17 cellular contexts compared by ENCODE assay signal in the genomic region with DNA sequence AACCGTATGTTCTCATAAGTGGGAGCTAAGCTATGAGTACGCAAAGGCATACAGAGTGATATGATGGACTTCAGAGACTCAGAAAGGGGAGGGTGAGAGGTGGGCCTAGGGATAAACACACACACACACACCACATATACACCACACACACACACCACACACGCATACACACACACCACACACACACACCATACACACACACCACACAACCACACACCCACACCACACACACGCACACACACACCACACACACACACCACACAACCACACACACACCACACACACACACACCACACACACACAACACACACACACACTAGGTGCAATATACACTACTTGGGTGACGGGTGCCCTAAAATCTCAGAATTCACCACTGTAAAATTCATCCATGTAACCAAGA.
DNase-seq lines count a peak whose midpoint lies in the region; ATAC-seq, FAIRE-seq and TF ChIP-seq lines count a peak whose summit lies in the region.
"Had no signal": no experiment of that assay in that cellular context is flagged by ENCODE, and none has a peak within 500 bp of the region (broad histone marks: within the 10 kb centered on the region; RNA-seq: fewer than 3 reads in every experiment).

No MANE protein-coding gene starts in this region.

- H4K20me1 ChIP-seq in K562 (replicated peaks; ENCODE audit: control insufficient read depth, insufficient read depth, low read length): no peaks in the 10 kb centered on the region; the same call in 1 of the 2 replicates
- H4K20me1 ChIP-seq: BLaER1 treated with 17β-estradiol and CSF1 and Interleukin-3, amounts not matched to agents 10 nM and 100 nM had no signal

- H3K27me3 ChIP-seq in K562 (ENCODE audit: control insufficient read depth in 2 of 2, insufficient read depth in 2 of 2, low read length in 2 of 2) (no peaks in the 10 kb centered on the region; a peak in 1 of 5 replicates), mesenchymal stem cell (ENCODE audit: control insufficient read depth in 1 of 2, insufficient read depth in 1 of 2, low read length in 2 of 2) (no peaks in the 10 kb centered on the region)
- H3K27me3 ChIP-seq: BLaER1 treated with 17β-estradiol and CSF1 and Interleukin-3, amounts not matched to agents 10 nM and 100 nM had no signal

- H2AFZ ChIP-seq in K562 (ENCODE audit: low read depth, low read length) (no peak overlapping the region), mesenchymal stem cell (ENCODE audit: low read depth, low read length) (no peak overlapping the region)
- H2AFZ ChIP-seq: GM23338 had no signal

- H3K79me2 ChIP-seq in K562 (ENCODE audit: control insufficient read depth, insufficient read depth, low read length): no peaks in the 10 kb centered on the region

- no TSS peak for BruUV-seq in K562 (replicated peaks; lab: Mats Ljungman, UMichigan)

- H3K14ac ChIP-seq in mesenchymal stem cell (ENCODE audit: low read length in 2 of 2): peak overlapping the region in 1 of 2 experiments; percentile 98

- H4K8ac ChIP-seq in mesenchymal stem cell (ENCODE audit: low read length): peak overlapping the region; percentile 56

- 79% methylated on average over 5 of the region's 5 CpGs for WGBS in A549 (ENCODE audit: missing lambda C conversion rate)
- WGBS in K562 (ENCODE audit: insufficient coverage, low coverage, missing lambda C conversion rate): 13% methylated on average over 3 of the region's 5 CpGs
- WGBS in mesenchymal stem cell: 91% methylated on average over 5 of the region's 5 CpGs

- H3K4ac ChIP-seq in mesenchymal stem cell (ENCODE audit: low read depth in 1 of 2, low read length in 2 of 2): peak overlapping the region in 1 of 2 experiments; percentile 71

- H3K9ac ChIP-seq in K562 (ENCODE audit: insufficient read depth in 1 of 2, low read depth in 2 of 2, low read length in 2 of 2) (no peak overlapping the region), mesenchymal stem cell (ENCODE audit: low read length) (no peak overlapping the region)
- H3K9ac ChIP-seq: BLaER1 treated with 17β-estradiol and CSF1 and Interleukin-3, amounts not matched to agents 10 nM and 100 nM had no signal

- H2BK12ac ChIP-seq in mesenchymal stem cell (ENCODE audit: low read length in 2 of 2): peak overlapping the region; percentile 90 to 100

- no peaks in the 10 kb centered on the region; the same call in 2 of the 3 replicates for H3K4me1 ChIP-seq in A549
- H3K4me1 ChIP-seq in HEK293 (ENCODE audit: control insufficient read depth, insufficient read depth, low read length): no peaks in the 10 kb centered on the region
- no peaks in the 10 kb centered on the region; a peak in 1 of 5 replicates for H3K4me1 ChIP-seq in K562 (replicated peaks in 1 of 2; ENCODE audit: control insufficient read depth in 2 of 2, insufficient read depth in 2 of 2, low read length in 2 of 2)
- peaks cover 16% of the 10 kb centered on the region for H3K4me1 ChIP-seq in mesenchymal stem cell (ENCODE audit: control insufficient read depth, insufficient read depth, low read depth, low read length)
- H3K4me1 ChIP-seq: BLaER1 treated with 17β-estradiol and CSF1 and Interleukin-3, amounts not matched to agents 10 nM and 100 nM had no signal

- peak; percentile 51 for FAIRE-seq in A549 (lab: Jason Lieb, UNC)
- FAIRE-seq in K562 (lab: Jason Lieb, UNC): peak; percentile 64

- no peak overlapping the region for H3K4me3 ChIP-seq in A549
- no peak overlapping the region for H3K4me3 ChIP-seq in HEK293 (ENCODE audit: low read depth, low read length)
- no peak overlapping the region for H3K4me3 ChIP-seq in K562
- no peak overlapping the region for H3K4me3 ChIP-seq in mesenchymal stem cell (ENCODE audit: insufficient read depth in 1 of 2, low read depth in 1 of 2, low read length in 2 of 2)
- H3K4me3 ChIP-seq: BLaER1 treated with 17β-estradiol and CSF1 and Interleukin-3, amounts not matched to agents 10 nM and 100 nM; GM23338 had no signal

- TF ChIP-seq RAD21 in A549 (conservative IDR thresholded peaks at IDR 0.05 in 1 of 2, IDR thresholded peaks at IDR 0.05 in 1 of 2) (no peak), K562 (CRISPR knock-in tag; conservative IDR thresholded peaks at IDR 0.05 in 1 of 2, IDR thresholded peaks at IDR 0.05 in 1 of 2) (no peak)

- H3K79me1 ChIP-seq in mesenchymal stem cell (replicated peaks; ENCODE audit: low read length, poor library complexity, severe bottlenecking): no peaks in the 10 kb centered on the region

- H3K9me3 ChIP-seq in A549 (no peaks in the 10 kb centered on the region), HEK293 (ENCODE audit: control insufficient read depth, insufficient read depth, low read depth, low read length) (no peaks in the 10 kb centered on the region), K562 (replicated peaks; ENCODE audit: control insufficient read depth, insufficient read depth, low read depth, low read length) (no peaks in the 10 kb centered on the region), mesenchymal stem cell (ENCODE audit: control insufficient read depth, low read length) (no peaks in the 10 kb centered on the region)
- H3K9me3 ChIP-seq: BLaER1 treated with 17β-estradiol and CSF1 and Interleukin-3, amounts not matched to agents 10 nM and 100 nM had no signal

- in situ Hi-C loops in K562 (cut with MboI): loop anchor here (10.0 kb wide), 1 partner anchor 517 kb away; no protein-coding TSS in a partner anchor

- CTCF ChIA-PET in A549 (lab: Yijun Ruan, JAX): interaction anchor here (0.9 to 4.9 kb wide), 7 partner anchors 16 to 567 kb away, joined by 3 to 58 read pairs (median 9); no protein-coding TSS in a partner anchor
- CTCF ChIA-PET in HEK293 (lab: Yijun Ruan, JAX): interaction anchor here (0.6 to 1.4 kb wide), 3 partner anchors 261 to 530 kb away, joined by 3 read pairs; no protein-coding TSS in a partner anchor
- CTCF ChIA-PET in K562 (lab: Yijun Ruan, JAX; ENCODE audit: low intra/inter-chr PET ratio): no interaction called here

- H3K9me1 ChIP-seq in K562 (ENCODE audit: control insufficient read depth, insufficient read depth, low read length): no peaks in the 10 kb centered on the region

- H3K4me2 ChIP-seq in A549 (no peak overlapping the region), K562 (ENCODE audit: insufficient read depth, low read length) (no peak overlapping the region), mesenchymal stem cell (ENCODE audit: low read length, poor library complexity, severe bottlenecking) (no peak overlapping the region)
- H3K4me2 ChIP-seq: BLaER1 treated with 17β-estradiol and CSF1 and Interleukin-3, amounts not matched to agents 10 nM and 100 nM; GM23338 had no signal

- H2AK5ac ChIP-seq in mesenchymal stem cell (ENCODE audit: low read length, severe bottlenecking): peak overlapping the region; percentile 57

- no peak overlapping the region for H2BK5ac ChIP-seq in mesenchymal stem cell (ENCODE audit: low read depth, low read length, poor library complexity, severe bottlenecking)

- TF ChIP-seq EP300 in A549 (IDR thresholded peaks at IDR 0.05) (no peak), K562 (IDR thresholded peaks at IDR 0.05; ENCODE audit: low read length) (no peak)

- no peak for TF ChIP-seq POLR2A in A549 (IDR thresholded peaks at IDR 0.05; ENCODE audit: low read length)
- no peak for TF ChIP-seq POLR2A in K562 (conservative IDR thresholded peaks at IDR 0.05)

- H3K23ac ChIP-seq in mesenchymal stem cell (ENCODE audit: low read length in 2 of 2): peak overlapping the region in 1 of 2 experiments; percentile 43

- H3K36me3 ChIP-seq in HEK293 (ENCODE audit: control insufficient read depth in 2 of 2, insufficient read depth in 1 of 2, low read length in 2 of 2) (no peaks in the 10 kb centered on the region), K562 (ENCODE audit: control insufficient read depth, insufficient read depth, low read length) (no peaks in the 10 kb centered on the region), mesenchymal stem cell (ENCODE audit: control insufficient read depth in 1 of 2, insufficient read depth in 2 of 2, low read depth in 1 of 2, low read length in 2 of 2) (no peaks in the 10 kb centered on the region)
- H3K36me3 ChIP-seq: BLaER1 treated with 17β-estradiol and CSF1 and Interleukin-3, amounts not matched to agents 10 nM and 100 nM had no signal

- H3K27ac ChIP-seq in A549 (peak overlapping the region in 1 of 2 experiments; percentile 41; a peak in 1 of 6 replicates), HEK293 (ENCODE audit: extremely low read depth, low read depth, low read length) (no peak overlapping the region), K562 (ENCODE audit: extremely low read depth, low read depth, low read length) (no peak overlapping the region), mesenchymal stem cell (ENCODE audit: low read length, poor library complexity, severe bottlenecking) (no peak overlapping the region)
- H3K27ac ChIP-seq: BLaER1 treated with 17β-estradiol and CSF1 and Interleukin-3, amounts not matched to agents 10 nM and 100 nM had no signal

- ATAC-seq in A549 (no peak), K562 (no peak)
- ATAC-seq: CD8-positive, alpha-beta T cell; GM23338; HCT116 had no signal

- peak overlapping the region; percentile 56 to 98 for H3K18ac ChIP-seq in mesenchymal stem cell (ENCODE audit: low read depth in 1 of 2, low read length in 2 of 2)

- POLR2A ChIA-PET in A549 (lab: Yijun Ruan, JAX) (no interaction called here), HEK293 (lab: Yijun Ruan, JAX) (no interaction called here), K562 (lab: Yijun Ruan, JAX) (no interaction called here)

- TF ChIP-seq CTCF in A549 (IDR thresholded peaks at IDR 0.05) (no peak), HEK293 (tag by site-specific recombination; IDR thresholded peaks at IDR 0.05) (no peak), K562 (IDR thresholded peaks at IDR 0.05 in 2 of 3, conservative IDR thresholded peaks at IDR 0.05 in 1 of 3; ENCODE audit: insufficient read depth in 2 of 3, low read depth in 1 of 3, low read length in 3 of 3) (no peak)

- H4K91ac ChIP-seq in mesenchymal stem cell (ENCODE audit: low read length): peak overlapping the region; percentile 92

- H2BK120ac ChIP-seq in mesenchymal stem cell (ENCODE audit: low read depth, low read length): no peak overlapping the region

- no peak overlapping the region for H2BK15ac ChIP-seq in mesenchymal stem cell (ENCODE audit: low read depth, poor library complexity, severe bottlenecking)

- intact Hi-C loops in K562 (cut with micrococcal nuclease): loop anchor here (5.0 kb wide), 1 partner anchor 520 kb away; no protein-coding TSS in a partner anchor

- DNase-seq in A549 (ENCODE audit: low read depth in 1 of 2, low spot score in 1 of 2): no peak
- no peak for DNase-seq in K562 (ENCODE audit: extremely low read depth in 1 of 4, low spot score in 3 of 4)
- DNase-seq in mesenchymal stem cell: no peak
- no peak for DNase-seq in activated naive CD4-positive, alpha-beta T cell treated with Interleukin-2 at 50 U/mL for 16 hours
- DNase-seq in activated CD8-positive, alpha-beta memory T cell treated with anti-CD3 and anti-CD28 coated beads for 24 hours: no peak
- no peak for DNase-seq in OCI-M1 (lab: John Stamatoyannopoulos, UW)
- DNase-seq in SKM-1 treated with dmso at 0.1 percent for 144 hours (lab: John Stamatoyannopoulos, UW; ENCODE audit: unreplicated experiment): no peak
- DNase-seq: 8988T; Calu3; CD8-positive, alpha-beta T cell; DMS79 treated with DMSO at 0.1 percent for 48 hours; GF-D8; H7 had no signal

TF ChIP-seq in A549, 52 proteins besides CTCF, POLR2A, EP300 and RAD21 (continues in another document):
- no peak for TF ChIP-seq ZC3H11A (IDR thresholded peaks at IDR 0.05)

TF ChIP-seq in K562, 482 proteins besides CTCF, POLR2A, EP300 and RAD21 (continues in another document):
- TF ChIP-seq POLR2B (IDR thresholded peaks at IDR 0.05; ENCODE audit: low read depth, partially characterized antibody): no peak
